In the genomic region with DNA sequence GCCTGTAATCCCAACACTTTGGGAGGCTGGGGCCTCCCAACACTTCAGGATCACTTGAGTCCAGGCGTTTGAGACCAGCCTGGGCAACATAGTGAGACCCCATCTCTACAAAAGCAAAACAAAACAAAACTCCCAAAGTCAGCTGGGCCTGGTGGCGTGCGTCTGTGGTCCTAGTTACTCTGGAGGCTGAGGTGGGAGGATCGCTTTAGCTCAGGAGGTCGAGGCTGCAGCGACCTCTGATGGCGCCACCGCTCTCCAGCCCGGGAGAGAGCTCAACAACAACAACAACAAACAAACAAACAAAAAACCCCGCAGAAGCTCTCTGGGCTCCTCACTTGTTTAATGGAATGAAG, we compare ENCODE assay signal across 7 cellular contexts. TPM values are rescaled to one million over a fixed set of nuclear protein-coding genes. Genes with fewer than 3 reads are reported as not detected.
DNase-seq lines count a peak whose midpoint lies in the region; ATAC-seq and TF ChIP-seq lines count a peak whose summit lies in the region.

No MANE protein-coding gene starts in this region.

- no peak overlapping the region for H2AFZ ChIP-seq in H9 (ENCODE audit: low read length)

- H3K27ac ChIP-seq in H9 (ENCODE audit: insufficient read length, low read depth, low read length) (no peak overlapping the region), iPS-20b (ENCODE audit: low read length) (no peak overlapping the region), spleen (no peak overlapping the region)

- H3K9ac ChIP-seq in H9 (ENCODE audit: extremely low read depth, insufficient read length, low read length) (no peak overlapping the region), iPS-20b (ENCODE audit: low read depth, low read length) (no peak overlapping the region)

- H3K27me3 ChIP-seq in H9 (ENCODE audit: insufficient read depth, low read length), result no peaks in the 10 kb centered on the region
- H3K27me3 ChIP-seq in iPS-20b (ENCODE audit: insufficient read depth, low read length), result peaks cover 35% of the 10 kb centered on the region
- peaks cover 0 to 82% (median 35%) of the 10 kb centered on the region in 7 donors for H3K27me3 ChIP-seq in spleen (replicated peaks in 1 of 7)

- ATAC-seq in GM18868 (IDR thresholded peaks at IDR 0.05; ENCODE audit: unreplicated experiment), result no peak

- no peak overlapping the region for H3K4ac ChIP-seq in H9 (ENCODE audit: low read depth, low read length)

- no peaks in the 10 kb centered on the region for H3K79me2 ChIP-seq in H9 (ENCODE audit: insufficient read depth, low read length)

- no peaks in the 10 kb centered on the region; a peak in 2 of 7 replicates for H3K36me3 Mint-ChIP-seq in H9 (ENCODE audit: insufficient read depth in 1 of 3, low read depth in 3 of 3)
- H3K36me3 Mint-ChIP-seq in activated naive CD8-positive, alpha-beta T cell, result peaks cover 8% of the 10 kb centered on the region

- H3K27ac Mint-ChIP-seq in H9, result no peak overlapping the region
- no peak overlapping the region for H3K27ac Mint-ChIP-seq in activated naive CD8-positive, alpha-beta T cell

- H3K4me3 ChIP-seq in iPS-20b (ENCODE audit: low read length), result peak overlapping the region; percentile 74
- peak overlapping the region; percentile 7 to 63 (median 30) for H3K4me3 ChIP-seq in spleen

- no peak overlapping the region for H3K23ac ChIP-seq in H9 (ENCODE audit: insufficient read length, low read depth, low read length)

- H3K9me3 ChIP-seq in H9 (ENCODE audit: control insufficient read depth, low read depth, low read length), result no peaks in the 10 kb centered on the region
- H3K9me3 ChIP-seq in iPS-20b (ENCODE audit: insufficient read depth, low read depth, low read length), result no peaks in the 10 kb centered on the region
- peaks cover 0 to 6% (median 1%) of the 10 kb centered on the region in 8 donors for H3K9me3 ChIP-seq in spleen

- H2BK20ac ChIP-seq in H9 (ENCODE audit: low read depth, low read length, poor library complexity, severe bottlenecking), result no peak overlapping the region

- H3K9me3 Mint-ChIP-seq in H9, result peaks cover 0 to 3% of the 10 kb centered on the region in 2 experiments; a peak in 3 of 5 replicates
- peaks cover 4% of the 10 kb centered on the region for H3K9me3 Mint-ChIP-seq in activated naive CD8-positive, alpha-beta T cell (ENCODE audit: low read depth)

- H3K4me3 Mint-ChIP-seq in H9, result peak overlapping the region; percentile 71 to 90
- peak overlapping the region; percentile 42 for H3K4me3 Mint-ChIP-seq in activated naive CD8-positive, alpha-beta T cell

- no CpG with 5 or more reads among the region's 10 CpGs for WGBS in H9 (ENCODE audit: extremely low coverage, insufficient read length, low lambda C conversion rate)
- 19 to 34% (median 25%) methylated on average over 10 of the region's 10 CpGs for WGBS in spleen, 5 donors

- no peak overlapping the region for H2BK12ac ChIP-seq in H9 (ENCODE audit: insufficient read length, low read depth, low read length)

- peak overlapping the region; percentile 63; the same call in 1 of the 2 replicates for H3K14ac ChIP-seq in H9 (ENCODE audit: insufficient read depth, low read length)

- no peak overlapping the region for H2BK5ac ChIP-seq in H9 (ENCODE audit: insufficient read length, low read length)

- TF ChIP-seq CTCF in H9 (conservative IDR thresholded peaks at IDR 0.05) (peak; percentile 30; the same call in 1 of the 3 replicates), spleen (IDR thresholded peaks at IDR 0.05 in 8 of 11, conservative IDR thresholded peaks at IDR 0.05 in 3 of 11) (no peak)

- no peaks in the 10 kb centered on the region for H3K79me1 ChIP-seq in H9 (ENCODE audit: insufficient read depth, low read depth, low read length, poor library complexity, severe bottlenecking)

- H3K23me2 ChIP-seq in H9 (ENCODE audit: insufficient read length, low read depth, low read length, poor library complexity, severe bottlenecking), result peaks cover 3% of the 10 kb centered on the region

- H4K8ac ChIP-seq in H9 (replicated peaks; ENCODE audit: insufficient read length, low read depth, low read length), result no peak overlapping the region

- H2BK120ac ChIP-seq in H9 (ENCODE audit: low read depth, low read length, poor library complexity, severe bottlenecking), result no peak overlapping the region

- intact Hi-C loops in spleen (cut with DNase I; ENCODE audit: low total_unique reads), result no loop called here

- peak overlapping the region; percentile 89 for H3K4me2 ChIP-seq in H9 (ENCODE audit: insufficient read depth, insufficient read length, low read length)

- DNase-seq in H9 (no peak), spleen (no peak), activated gamma-delta T cell treated with Interleukin-2 at 50 U/mL for 16 hours (no peak)
- DNase-seq in activated CD4-positive, CD25-positive, alpha-beta regulatory T cell (lab: John Stamatoyannopoulos, UW), result no peak

- H3K18ac ChIP-seq in H9 (ENCODE audit: insufficient read length, low read depth, low read length), result no peak overlapping the region

- no peaks in the 10 kb centered on the region for H4K20me1 ChIP-seq in H9 (ENCODE audit: control insufficient read depth, insufficient read depth, insufficient read length)

- no peak overlapping the region for H2BK15ac ChIP-seq in H9 (ENCODE audit: low read depth, low read length)

- H4K5ac ChIP-seq in H9 (ENCODE audit: insufficient read length, low read depth, low read length), result no peak overlapping the region

- no peak overlapping the region for H3T11ph ChIP-seq in H9 (ENCODE audit: low read length)

- no peak overlapping the region for H4K91ac ChIP-seq in H9 (ENCODE audit: insufficient read length, low read depth, low read length)

- H3K56ac ChIP-seq in H9 (ENCODE audit: insufficient read length, low read depth, low read length), result no peak overlapping the region

- H2AK5ac ChIP-seq in H9 (ENCODE audit: insufficient read length, low read length), result no peak overlapping the region

- TF ChIP-seq POLR2A in spleen (IDR thresholded peaks at IDR 0.05), result no peak

- H3K4me1 ChIP-seq in H9 (ENCODE audit: insufficient read depth, low read length), result no peaks in the 10 kb centered on the region
- H3K4me1 ChIP-seq in iPS-20b (ENCODE audit: insufficient read depth, low read length), result no peaks in the 10 kb centered on the region
- H3K4me1 ChIP-seq in spleen, result peaks cover 0 to 15% (median 11%) of the 10 kb centered on the region in 6 donors

- H3K27me3 Mint-ChIP-seq in H9 (ENCODE audit: low read depth), result peaks cover 40% of the 10 kb centered on the region
- H3K27me3 Mint-ChIP-seq in activated naive CD8-positive, alpha-beta T cell, result peaks cover 46% of the 10 kb centered on the region

- 0 out of 4 replicates have a peak, but pooled peaks cover 0 to 4% of the 10 kb centered on the region in 2 experiments for H3K4me1 Mint-ChIP-seq in H9
- peaks cover 8% of the 10 kb centered on the region for H3K4me1 Mint-ChIP-seq in activated naive CD8-positive, alpha-beta T cell (ENCODE audit: low read depth)

- H3K36me3 ChIP-seq in iPS-20b (ENCODE audit: insufficient read depth, low read depth, low read length) (no peaks in the 10 kb centered on the region), spleen (no peaks in the 10 kb centered on the region)

RNA-seq across cellular contexts. Expression of a gene that starts 0.5 kb away (rescaled TPM):
- total RNA-seq in H9 (2021) (not detected in 2 replicates), spleen (not detected)
- under 1 TPM in 1 of 3 donors, not detected in 2; 0.03 TPM for polyA plus RNA-seq in spleen
